24 cellular contexts compared by ENCODE assay signal in genomic region chr19:6604906-6605305, GRCh38. TPM values are rescaled to one million over a fixed set of nuclear protein-coding genes. Genes with fewer than 3 reads are reported as not detected.
DNase-seq lines count a peak whose midpoint lies in the region; TF ChIP-seq lines count a peak whose summit lies in the region.
"Had no signal": no experiment of that assay in that cellular context is flagged by ENCODE, and none has a peak within 500 bp of the region (broad histone marks: within the 10 kb centered on the region; RNA-seq: fewer than 3 reads in every experiment).

No MANE protein-coding gene starts in this region.

- H3F3A ChIP-seq in SU-DHL-6 (ENCODE audit: insufficient read depth) = peaks cover 3% of the 10 kb centered on the region; the same call in 1 of the 2 replicates
- H3F3A ChIP-seq in PC-9 (ENCODE audit: insufficient read depth, low read depth) = no peaks in the 10 kb centered on the region

- H3K79me2 ChIP-seq in SU-DHL-6 (ENCODE audit: insufficient read depth, low read length) = no peaks in the 10 kb centered on the region
- no peaks in the 10 kb centered on the region for H3K79me2 ChIP-seq in PC-9 (ENCODE audit: low read depth)

- H3K36me3 ChIP-seq in SU-DHL-6 (ENCODE audit: low read length) (no peaks in the 10 kb centered on the region), PC-9 (ENCODE audit: low read depth) (no peaks in the 10 kb centered on the region)
- H3K36me3 ChIP-seq: BE2C, HAP-1 had no signal

- no peaks in the 10 kb centered on the region for H3K4me1 ChIP-seq in PC-9 (replicated peaks; ENCODE audit: insufficient read depth)
- H3K4me1 ChIP-seq: BE2C had no signal

- no peaks in the 10 kb centered on the region for H4K20me1 ChIP-seq in SU-DHL-6 (ENCODE audit: low read depth, low read length)
- H4K20me1 ChIP-seq in PC-9 (ENCODE audit: insufficient read depth) = no peaks in the 10 kb centered on the region

- intact Hi-C loops in posterior vena cava (cut with DNase I) = no loop called here
- intact Hi-C loops in PC-9 (cut with micrococcal nuclease; ENCODE audit: unreplicated experiment) = no loop called here

- H3K9me3 ChIP-seq in SU-DHL-6 (ENCODE audit: insufficient read depth, low read length) = no peaks in the 10 kb centered on the region
- H3K9me3 ChIP-seq in PC-9 (ENCODE audit: insufficient read depth, low read depth) = no peaks in the 10 kb centered on the region
- H3K9me3 ChIP-seq: BE2C, HAP-1, SK-N-SH had no signal

- H3K9me2 ChIP-seq in SU-DHL-6 (replicated peaks; ENCODE audit: insufficient read depth, low read length) = no peaks in the 10 kb centered on the region
- no peaks in the 10 kb centered on the region for H3K9me2 ChIP-seq in PC-9 (ENCODE audit: insufficient read depth)
- H3K9me2 ChIP-seq: SK-N-SH had no signal

- no peak overlapping the region for H3K4me3 ChIP-seq in SU-DHL-6 (ENCODE audit: insufficient read depth, low read length, poor library complexity, severe bottlenecking)
- H3K4me3 ChIP-seq in PC-9 = no peak overlapping the region
- H3K4me3 ChIP-seq: HAP-1 had no signal

- H3K27ac ChIP-seq in SU-DHL-6 (ENCODE audit: low read depth, low read length) (peak overlapping the region; percentile 29; the same call in 1 of the 2 replicates), PC-9 (no peak overlapping the region)

- H3K4me2 ChIP-seq in SU-DHL-6 (ENCODE audit: low read depth, low read length, poor library complexity, severe bottlenecking) (no peak overlapping the region), PC-9 (no peak overlapping the region)
- H3K4me2 ChIP-seq: SK-N-SH had no signal

- POLR2A ChIA-PET in PC-9 (lab: Charles Lee; ENCODE audit: unreplicated experiment) = interaction anchor here (0.6 kb wide), 2 partner anchors 58 to 233 kb away, joined by 3 read pairs; partner anchors contain the start of gene ALKBH7

- peak overlapping the region; percentile 73 for H2AFZ ChIP-seq in SU-DHL-6 (ENCODE audit: low read depth, low read length, severe bottlenecking)
- no peak overlapping the region for H2AFZ ChIP-seq in PC-9

- H3K27me3 ChIP-seq in SU-DHL-6 (ENCODE audit: low read length) = no peaks in the 10 kb centered on the region
- no peaks in the 10 kb centered on the region for H3K27me3 ChIP-seq in PC-9 (ENCODE audit: insufficient read depth, low read depth)
- H3K27me3 ChIP-seq: BE2C had no signal

- no peak overlapping the region for H3K9ac ChIP-seq in SU-DHL-6 (ENCODE audit: low read length)
- H3K9ac ChIP-seq: SK-N-SH had no signal

- no peak for TF ChIP-seq CTCF in SU-DHL-6 (IDR thresholded peaks at IDR 0.05; ENCODE audit: insufficient read depth, low read length, poor library complexity, severe bottlenecking)
- no peak for TF ChIP-seq CTCF in PC-9 (conservative IDR thresholded peaks at IDR 0.05)

- no TSS peak for BruUV-seq in PC-9 (replicated peaks; lab: Mats Ljungman, UMichigan)

- CTCF ChIA-PET in PC-9 (lab: Charles Lee) = no interaction called here

- peak; percentile 4 for DNase-seq in NCI-H748 (lab: John Stamatoyannopoulos, UW; ENCODE audit: unreplicated experiment)
- DNase-seq in NCI-H748 treated with DMSO at 0.1 percent for 48 hours (lab: John Stamatoyannopoulos, UW) = no peak
- DNase-seq in MV-4-11 (lab: John Stamatoyannopoulos, UW) = peak; percentile 23
- DNase-seq in posterior vena cava (ENCODE audit: low spot score) = peak; percentile 63
- DNase-seq in PC-9 = no peak
- no peak for DNase-seq in middle frontal gyrus (ENCODE audit: extremely low spot score, low spot score)
- no peak for DNase-seq in NK-92 (lab: John Stamatoyannopoulos, UW; ENCODE audit: unreplicated experiment)
- DNase-seq: 8988T; ACHN; BE2C; Calu3; CD8-positive, alpha-beta memory T cell; DMS79 treated with DMSO at 0.1 percent for 48 hours; HFFc6; KBM-7; NCI-H1105 treated with DMSO at 0.1 percent for 48 hours; NCI-H1694; NCI-H2029 treated with DMSO at 0.1 percent for 48 hours; NCI-H2227 treated with DMSO at 0.1 percent for 48 hours; NCI-H526 treated with DMSO at 0.1 percent for 48 hours; OCI-M1; SK-N-SH had no signal

RNA-seq across cellular contexts. Expression of gene CD70, which starts 14.0 kb away (rescaled TPM):
- total RNA-seq in posterior vena cava (under 1 TPM in 1 of 2 donors, not detected in 1; 0.46 TPM), PC-9 (2021) (not detected in 2 replicates)
- total RNA-seq: HFFc6 had no signal

Comparison
In these comparisons a context has a peak if more than half of its experiments do, and no peak if none do; other contexts are left out.
1. DNase-seq: peak in NCI-H748 (single experiment), MV-4-11 (single experiment) and posterior vena cava (single experiment); none in NCI-H748 treated with DMSO at 0.1 percent for 48 hours (single experiment), PC-9 (0 of 2), middle frontal gyrus (single experiment) and NK-92 (single experiment).